ENCODE assay signal across 27 cellular contexts in genomic region chr5:140423609-140424008, GRCh38.
"Had no signal": no experiment of that assay in that cellular context is flagged by ENCODE, and none has a peak within 500 bp of the region (broad histone marks: within the 10 kb centered on the region; RNA-seq: fewer than 3 reads in every experiment).

No MANE protein-coding gene starts in this region.

- H3K27ac ChIP-seq: brain microvascular endothelial cell, coronary artery, KMS-11, RWPE1, SJCRH30, WERI-Rb-1 had no signal

- H3K9me3 Mint-ChIP-seq: activated naive CD4-positive, alpha-beta T cell treated with anti-CD3 and anti-CD28 coated beads, Interleukin-2, amount 10 ng/mL, durations not matched to agents 7 days and 5 days; activated T-cell treated with anti-CD3 and anti-CD28 coated beads, Interleukin-2, amount 50 U/mL, for 72 hours; activated T-helper 2 cell treated with anti-CD3 and anti-CD28 coated beads, Interferon-gamma antibody, Interleukin-2, Interleukin-4, amounts not matched to agents 10 μg/mL and 5 μg/mL and 100 μg/mL, durations not matched to agents 14 hours and 24 hours and 36 hours had no signal

- H3K9me2 ChIP-seq: SK-N-SH had no signal

- H3K27me3 ChIP-seq: brain microvascular endothelial cell, SJCRH30 had no signal

- H3K36me3 ChIP-seq: brain microvascular endothelial cell had no signal

- H3K4me2 ChIP-seq: KMS-11, SK-N-SH had no signal

- H3K4me3 Mint-ChIP-seq: activated CD8-positive, alpha-beta T cell treated with anti-CD3 and anti-CD28 coated beads, Interleukin-2, amount 10 ng/mL, durations not matched to agents 7 days and 5 days; activated naive CD4-positive, alpha-beta T cell treated with anti-CD3 and anti-CD28 coated beads, Interleukin-2, amount 10 ng/mL, durations not matched to agents 7 days and 5 days; activated T-cell treated with anti-CD3 and anti-CD28 coated beads, Interleukin-2, amount 50 U/mL, for 72 hours had no signal

- H3K4me1 ChIP-seq: SJCRH30 had no signal

- ATAC-seq: activated CD8-positive, alpha-beta T cell treated with anti-CD3 and anti-CD28 coated beads, Interleukin-2, amount 10 ng/mL, durations not matched to agents 7 days and 5 days; activated T-cell treated with anti-CD3 and anti-CD28 coated beads, Interleukin-2, amount 50 U/mL, for 72 hours; Panc1 had no signal

- H3K9me3 ChIP-seq: SJCRH30, SK-N-SH had no signal

- H3K27me3 Mint-ChIP-seq: activated naive CD4-positive, alpha-beta T cell treated with anti-CD3 and anti-CD28 coated beads, Interleukin-2, amount 10 ng/mL, durations not matched to agents 7 days and 5 days had no signal

- H3K27ac Mint-ChIP-seq: activated CD8-positive, alpha-beta T cell treated with anti-CD3 and anti-CD28 coated beads, Interleukin-2, amount 10 ng/mL, durations not matched to agents 7 days and 5 days; activated naive CD4-positive, alpha-beta T cell treated with anti-CD3 and anti-CD28 coated beads, Interleukin-2, amount 10 ng/mL, durations not matched to agents 7 days and 5 days; activated T-cell treated with anti-CD3 and anti-CD28 coated beads, Interleukin-2, amount 50 U/mL, for 72 hours; activated T-helper 2 cell treated with anti-CD3 and anti-CD28 coated beads, Interferon-gamma antibody, Interleukin-2, Interleukin-4, amounts not matched to agents 10 μg/mL and 5 μg/mL and 100 μg/mL, durations not matched to agents 14 hours and 24 hours and 36 hours had no signal

- H3K4me3 ChIP-seq: coronary artery, SJCRH30 had no signal

- DNase-seq: activated CD4-positive, alpha-beta T cell treated with anti-CD3 and anti-CD28 coated beads for 48 hours; activated CD4-positive, alpha-beta T cell treated with anti-CD3 and anti-CD28 coated beads, Interleukin-2, amount 50 U/mL, for 4 hours; activated CD8-positive, alpha-beta memory T cell treated with anti-CD3 and anti-CD28 coated beads, Interleukin-2, amount 50 U/mL, for 48 hours; activated CD8-positive, alpha-beta T cell treated with anti-CD3 and anti-CD28 coated beads, Interleukin-2, amount 10 ng/mL, durations not matched to agents 7 days and 5 days; activated gamma-delta T cell treated with Interleukin-2 at 50 U/mL for 16 hours; activated naive CD4-positive, alpha-beta T cell treated with anti-CD3 and anti-CD28 coated beads, Interleukin-2, amount 10 ng/mL, durations not matched to agents 7 days and 5 days; activated T-cell treated with anti-CD3 and anti-CD28 coated beads, Interleukin-2, amount 50 U/mL, for 72 hours; amygdala; NCI-H1092; NCI-H1417; NCI-H1930; NCI-H2171 treated with DMSO at 0.1 percent for 48 hours; NCI-H345; NCI-H510A; NCI-H526 treated with DMSO at 0.1 percent for 48 hours; NCI-H82; Right ventricle myocardium superior; SJCRH30; SK-N-SH; T-helper 1 cell; WERI-Rb-1 had no signal
